Comparison of ENCODE assay signal across 18 cellular contexts in the genomic region with DNA sequence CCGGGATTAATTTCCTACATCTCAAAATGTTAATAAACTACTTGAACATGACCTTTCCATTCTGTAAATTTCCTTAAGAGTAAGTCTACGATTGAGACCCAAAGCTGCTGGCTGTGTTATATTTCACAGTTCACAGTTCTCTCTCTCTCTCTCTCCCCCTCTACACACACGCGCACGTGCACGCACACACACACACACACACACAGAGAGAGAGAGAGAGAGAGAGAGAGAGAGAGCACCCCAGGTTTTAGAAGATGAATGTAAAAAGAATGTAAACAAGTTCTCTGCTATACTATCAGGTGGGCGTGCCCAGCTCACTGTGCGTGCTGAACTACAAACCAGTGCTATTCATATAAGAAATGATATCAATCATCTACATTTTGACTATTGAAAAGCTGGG. TPM values are rescaled to one million over a fixed set of nuclear protein-coding genes. Genes with fewer than 3 reads are reported as not detected.
A peak's percentile ranks its signal among the peaks of the same experiment; 100 is the strongest.
DNase-seq lines count a peak whose midpoint lies in the region; ATAC-seq, FAIRE-seq and TF ChIP-seq lines count a peak whose summit lies in the region.
"Had no signal": no experiment of that assay in that cellular context is flagged by ENCODE, and none has a peak within 500 bp of the region (broad histone marks: within the 10 kb centered on the region; RNA-seq: fewer than 3 reads in every experiment).

No MANE protein-coding gene starts in this region.

- H2AFZ ChIP-seq in H1 (ENCODE audit: low read length): no peak overlapping the region
- H2AFZ ChIP-seq in neural progenitor cell (replicated peaks): no peak overlapping the region

- H2BK5ac ChIP-seq in H1 (ENCODE audit: low read depth, low read length): peak overlapping the region; percentile 41; the same call in 1 of the 2 replicates

- H3K4me1 ChIP-seq in Caco-2: peaks cover 17% of the 10 kb centered on the region
- peaks cover 51% of the 10 kb centered on the region for H3K4me1 ChIP-seq in HUES64 (ENCODE audit: insufficient read depth, low read length)
- H3K4me1 ChIP-seq in H1 (replicated peaks in 1 of 4; ENCODE audit: control insufficient read depth in 3 of 4, insufficient read depth in 4 of 4, low read length in 3 of 4): peaks cover 0 to 18% (median 1%) of the 10 kb centered on the region in 4 experiments; a peak in 3 of 7 replicates
- peaks cover 41% of the 10 kb centered on the region for H3K4me1 ChIP-seq in neural progenitor cell
- peaks cover 13 to 18% of the 10 kb centered on the region in 2 donors for H3K4me1 ChIP-seq in gastrocnemius medialis

- H4K5ac ChIP-seq in H1 (ENCODE audit: insufficient read length, low read depth, low read length): no peak overlapping the region

- H2BK120ac ChIP-seq in H1 (replicated peaks; ENCODE audit: low read depth, low read length): no peak overlapping the region

- H3K9ac ChIP-seq in HUES64 (ENCODE audit: low read depth, low read length): 0 out of 2 replicates have a peak overlapping the region, but pooled peaks have one; percentile 14
- no peak overlapping the region for H3K9ac ChIP-seq in H1 (replicated peaks in 1 of 4; ENCODE audit: extremely low read depth in 1 of 4, low read depth in 3 of 4, low read length in 3 of 4)
- H3K9ac ChIP-seq in neural progenitor cell: no peak overlapping the region

- H2BK12ac ChIP-seq in H1 (ENCODE audit: low read depth, low read length): no peak overlapping the region; the same call in 1 of the 2 replicates

- no peak for FAIRE-seq in H1 (lab: Jason Lieb, UNC)
- FAIRE-seq: GM12891, islet of Langerhans, pancreas, TTC549 had no signal

- H3K4me1 Mint-ChIP-seq in Caco-2 (ENCODE audit: low read depth, unreplicated experiment) (peaks cover 20% of the 10 kb centered on the region), neural progenitor cell (peaks cover 32% of the 10 kb centered on the region)

- H3K27ac ChIP-seq in HUES64 (ENCODE audit: low read depth, low read length): peak overlapping the region; percentile 53
- H3K27ac ChIP-seq in H1 (ENCODE audit: low read depth, low read length): no peak overlapping the region
- no peak overlapping the region for H3K27ac ChIP-seq in neural progenitor cell
- no peak overlapping the region for H3K27ac ChIP-seq in gastrocnemius medialis
- H3K27ac ChIP-seq: foreskin keratinocyte, pancreas had no signal

- no peak overlapping the region for H3K4ac ChIP-seq in H1 (replicated peaks; ENCODE audit: insufficient read length, low read depth, low read length)

- H3K27me3 Mint-ChIP-seq in Caco-2 (ENCODE audit: insufficient read depth, unreplicated experiment) (no peaks in the 10 kb centered on the region), neural progenitor cell (ENCODE audit: insufficient read depth, low read depth) (peaks cover 14% of the 10 kb centered on the region)

- 14% methylated on average over 4 of the region's 8 CpGs for whole genome bisulfite sequencing in HUES64
- WGBS in H1 (ENCODE audit: extremely low coverage in 1 of 2, insufficient coverage in 1 of 2, insufficient read length in 1 of 2, insufficient replicate concordance in 2 of 2, low coverage in 1 of 2, low lambda C conversion rate in 2 of 2, missing lambda C conversion rate in 1 of 2), 2 experiments: 13% methylated on average over 4 of the region's 8 CpGs; no CpG with 5 or more reads in 1 of the 2 experiments

- H3K9me3 ChIP-seq in Caco-2 (no peaks in the 10 kb centered on the region), HUES64 (ENCODE audit: insufficient read depth, low read depth, low read length) (no peaks in the 10 kb centered on the region), H1 (ENCODE audit: insufficient read depth in 2 of 2, low read depth in 1 of 2, low read length in 1 of 2) (no peaks in the 10 kb centered on the region), neural progenitor cell (ENCODE audit: low read depth) (no peaks in the 10 kb centered on the region), gastrocnemius medialis (no peaks in the 10 kb centered on the region)
- H3K9me3 ChIP-seq: pancreas had no signal

- POLR2A ChIA-PET in Caco-2 (lab: Charles Lee) (no interaction called here), H1 (lab: Charles Lee; ENCODE audit: partially characterized antibody) (interaction anchor here (0.7 to 4.6 kb wide), 9 partner anchors 9 to 749 kb away, joined by 3 to 43 read pairs (median 6); no protein-coding TSS in a partner anchor)

- H3K27ac Mint-ChIP-seq in Caco-2 (ENCODE audit: unreplicated experiment) (peak overlapping the region; percentile 51), neural progenitor cell (no peak overlapping the region)
- H3K27ac Mint-ChIP-seq: activated CD4-positive, alpha-beta memory T cell treated with anti-CD3 and anti-CD28 coated beads for 36 hours; activated T-cell treated with anti-CD3 and anti-CD28 coated beads, Interleukin-2, amount 50 U/mL, for 72 hours; CD14-positive monocyte had no signal

- no peak overlapping the region for H4K91ac ChIP-seq in H1 (replicated peaks; ENCODE audit: insufficient read length, low read length)

- peaks cover 22% of the 10 kb centered on the region for H3K23me2 ChIP-seq in H1 (ENCODE audit: low read depth, low read length)

- H3K4me3 Mint-ChIP-seq in Caco-2 (ENCODE audit: unreplicated experiment): peak overlapping the region; percentile 90
- peak overlapping the region; percentile 69 for H3K4me3 Mint-ChIP-seq in neural progenitor cell
- H3K4me3 Mint-ChIP-seq: activated CD4-positive, alpha-beta memory T cell treated with anti-CD3 and anti-CD28 coated beads for 36 hours; activated T-cell treated with anti-CD3 and anti-CD28 coated beads, Interleukin-2, amount 50 U/mL, for 72 hours had no signal

- no TSS peak for BruUV-seq in Caco-2 (replicated peaks; lab: Mats Ljungman, UMichigan)

- TF ChIP-seq POLR2A in H1 (IDR thresholded peaks at IDR 0.05; ENCODE audit: control extremely low read depth in 1 of 2, low read depth in 2 of 2, low read length in 2 of 2): no peak
- TF ChIP-seq POLR2A in gastrocnemius medialis (IDR thresholded peaks at IDR 0.05): no peak

- H3K4me2 ChIP-seq in H1 (ENCODE audit: insufficient read depth in 1 of 2, low read depth in 2 of 2, low read length in 2 of 2) (peak overlapping the region; percentile 56 to 91), neural progenitor cell (peak overlapping the region; percentile 99)

- in situ Hi-C loops in gastrocnemius medialis (cut with MboI; ENCODE audit: low sequenced_read_pairs in 4 of 4): loop anchor here in 1 of 4 donors (25.0 kb wide), 1 partner anchor 840 kb away; no protein-coding TSS in a partner anchor

- no peaks in the 10 kb centered on the region for H3K9me3 Mint-ChIP-seq in Caco-2 (ENCODE audit: unreplicated experiment)
- no peaks in the 10 kb centered on the region for H3K9me3 Mint-ChIP-seq in neural progenitor cell
- H3K9me3 Mint-ChIP-seq: activated CD4-positive, alpha-beta memory T cell treated with anti-CD3 and anti-CD28 coated beads for 36 hours; activated T-cell treated with anti-CD3 and anti-CD28 coated beads, Interleukin-2, amount 50 U/mL, for 72 hours had no signal

- no peak overlapping the region for H4K8ac ChIP-seq in H1 (ENCODE audit: extremely low read depth, insufficient read depth, low read length)

- no peaks in the 10 kb centered on the region for H3K79me1 ChIP-seq in H1 (ENCODE audit: low read depth, low read length)

- 0 out of 2 replicates have a peak overlapping the region, but pooled peaks have one; percentile 36 for H3K18ac ChIP-seq in H1 (ENCODE audit: extremely low read depth, low read length)

- H3K36me3 Mint-ChIP-seq in Caco-2 (ENCODE audit: insufficient read depth, unreplicated experiment): no peaks in the 10 kb centered on the region
- H3K36me3 Mint-ChIP-seq in neural progenitor cell: no peaks in the 10 kb centered on the region
- H3K36me3 Mint-ChIP-seq: activated CD4-positive, alpha-beta memory T cell treated with anti-CD3 and anti-CD28 coated beads for 36 hours; CD14-positive monocyte had no signal

- H3K4me3 ChIP-seq in Caco-2 (ENCODE audit: low read depth, low read length) (no peak overlapping the region), HUES64 (ENCODE audit: low read length) (peak overlapping the region; percentile 74), H1 (ENCODE audit: extremely low read depth in 1 of 4, insufficient read depth in 2 of 4, low read depth in 3 of 4, low read length in 4 of 4) (peak overlapping the region; percentile 6 to 95 (median 17); a peak in 7 of 8 replicates), neural progenitor cell (peak overlapping the region; percentile 33), gastrocnemius medialis (no peak overlapping the region)
- H3K4me3 ChIP-seq: pancreas had no signal

- H2BK15ac ChIP-seq in H1 (ENCODE audit: low read length): no peak overlapping the region

- no peak overlapping the region for H3K14ac ChIP-seq in H1 (ENCODE audit: insufficient read length)

- no peak for TF ChIP-seq RAD21 in H1 (IDR thresholded peaks at IDR 0.05 in 1 of 2, conservative IDR thresholded peaks at IDR 0.05 in 1 of 2; ENCODE audit: low read depth in 2 of 2, low read length in 2 of 2)

- H4K20me1 ChIP-seq in H1 (replicated peaks in 1 of 2; ENCODE audit: control insufficient read depth in 1 of 2, insufficient read depth in 2 of 2, low read length in 2 of 2): no peaks in the 10 kb centered on the region
- H4K20me1 ChIP-seq in neural progenitor cell (ENCODE audit: low read depth): no peaks in the 10 kb centered on the region

- CTCF ChIA-PET in Caco-2 (lab: Charles Lee) (interaction anchor here (0.7 to 1.8 kb wide), 2 partner anchors 411 to 641 kb away, joined by 3 to 6 read pairs; a partner anchor contains a TSS), H1 (lab: Charles Lee; ENCODE audit: partially characterized antibody) (interaction anchor here (0.6 to 3.6 kb wide), 12 partner anchors 9 to 1633 kb away, joined by 3 to 34 read pairs (median 4); no protein-coding TSS in a partner anchor)

- H3K79me2 ChIP-seq in H1 (ENCODE audit: control insufficient read depth in 1 of 2, insufficient read depth in 2 of 2, low read length in 2 of 2): peaks cover 5 to 54% of the 10 kb centered on the region in 2 experiments; a peak in 3 of 4 replicates
- peaks cover 20% of the 10 kb centered on the region for H3K79me2 ChIP-seq in neural progenitor cell (ENCODE audit: low read depth)

- H3K27me3 ChIP-seq in Caco-2 (replicated peaks; ENCODE audit: control insufficient read depth, insufficient read depth, low read length) (no peaks in the 10 kb centered on the region), HUES64 (ENCODE audit: insufficient read depth, low read length) (peaks cover 28% of the 10 kb centered on the region), H1 (replicated peaks in 1 of 4; ENCODE audit: control insufficient read depth in 3 of 4, extremely low read depth in 1 of 4, insufficient read depth in 3 of 4, low read length in 3 of 4) (peaks cover 3 to 18% (median 12%) of the 10 kb centered on the region in 4 experiments; a peak in 6 of 7 replicates), neural progenitor cell (peaks cover 28% of the 10 kb centered on the region), gastrocnemius medialis (peaks cover 0 to 32% (median 17%) of the 10 kb centered on the region in 3 donors)

- TF ChIP-seq EP300 in H1 (IDR thresholded peaks at IDR 0.05; ENCODE audit: borderline replicate concordance in 1 of 2, low read depth in 2 of 2, low read length in 2 of 2): no peak

- H3K56ac ChIP-seq in H1 (replicated peaks; ENCODE audit: insufficient read length, low read depth, low read length): no peak overlapping the region

- DNase-seq in Caco-2: no peak
- no peak for DNase-seq in H1 (ENCODE audit: low read depth in 1 of 2, low spot score in 2 of 2)
- DNase-seq in neural progenitor cell (ENCODE audit: low spot score): no peak
- DNase-seq in gastrocnemius medialis: no peak
- no peak for DNase-seq in AML-193 (lab: John Stamatoyannopoulos, UW)
- DNase-seq in nucleus accumbens (lab: John Stamatoyannopoulos, UW): no peak
- no peak for DNase-seq in stimulated activated CD4-positive, alpha-beta T cell treated with anti-CD3 and anti-CD28 coated beads, Interleukin-4, amount 100 ng/mL, for 1 hour
- DNase-seq: activated CD4-positive, alpha-beta memory T cell treated with anti-CD3 and anti-CD28 coated beads for 36 hours; activated T-cell treated with anti-CD3 and anti-CD28 coated beads, Interleukin-2, amount 50 U/mL, for 72 hours; foreskin keratinocyte; midbrain; NCI-H2029; pancreas had no signal

- no peak overlapping the region for H2AK5ac ChIP-seq in H1 (ENCODE audit: low read depth, low read length)

- H3F3A ChIP-seq in neural progenitor cell (ENCODE audit: low read depth): peaks cover 32% of the 10 kb centered on the region

- no peak overlapping the region for H2BK20ac ChIP-seq in H1 (ENCODE audit: low read length)

- no peak for ATAC-seq in gastrocnemius medialis
- ATAC-seq: activated T-cell treated with anti-CD3 and anti-CD28 coated beads, Interleukin-2, amount 50 U/mL, for 72 hours; foreskin keratinocyte; pancreas had no signal

- H3K36me3 ChIP-seq in Caco-2 (ENCODE audit: control insufficient read depth, insufficient read depth, low read length): no peaks in the 10 kb centered on the region
- H3K36me3 ChIP-seq in HUES64 (ENCODE audit: insufficient read depth, low read length): no peaks in the 10 kb centered on the region
- H3K36me3 ChIP-seq in H1 (ENCODE audit: control insufficient read depth in 2 of 4, insufficient read depth in 4 of 4, low read length in 3 of 4): no peaks in the 10 kb centered on the region
- H3K36me3 ChIP-seq in neural progenitor cell: no peaks in the 10 kb centered on the region
- no peaks in the 10 kb centered on the region for H3K36me3 ChIP-seq in gastrocnemius medialis
- H3K36me3 ChIP-seq: pancreas had no signal

- intact Hi-C loops in Caco-2 (cut with micrococcal nuclease; ENCODE audit: unreplicated experiment) (loop anchor here (5.0 to 10.0 kb wide), 6 partner anchors 172 to 1325 kb away; no protein-coding TSS in a partner anchor), gastrocnemius medialis (cut with DNase I; ENCODE audit: low total_unique reads) (loop anchor here (5.0 kb wide), 1 partner anchor 1635 kb away; no protein-coding TSS in a partner anchor)

- TF ChIP-seq CTCF in Caco-2 (IDR thresholded peaks at IDR 0.05; ENCODE audit: insufficient read depth in 1 of 2, low read depth in 1 of 2, low read length in 1 of 2, severe bottlenecking in 1 of 2, unreplicated experiment in 1 of 2) (no peak), H1 (IDR thresholded peaks at IDR 0.05; ENCODE audit: control extremely low read depth in 1 of 3, insufficient read depth in 1 of 3, low read depth in 1 of 3, low read length in 3 of 3) (no peak), neural progenitor cell (IDR thresholded peaks at IDR 0.05) (no peak), gastrocnemius medialis (IDR thresholded peaks at IDR 0.05 in 4 of 5, conservative IDR thresholded peaks at IDR 0.05 in 1 of 5) (no peak)

- no peak overlapping the region for H3K23ac ChIP-seq in H1 (ENCODE audit: insufficient read length)

RNA-seq across cellular contexts. Expression of a gene that starts 3.3 kb away (rescaled TPM):
- 7.2 and 8.5 TPM in 2 replicates for total RNA-seq in Caco-2 (2022)
- 1.00 TPM for polyA plus RNA-seq in HUES64 (2013, experiment 1 of 2)
- polyA plus RNA-seq in HUES64 (2013, experiment 2 of 2): 1.2 TPM
- total RNA-seq in H1 (2021; fragmentation: NEBNext Ultra II Directional; extraction: Animal tissue kit (Norgen Biotek cat#: 25700)): 5.4 and 6.0 TPM in 2 replicates
- polyA plus RNA-seq in H1 (2011; rRNA removed): 1.5 and 2.4 TPM in 2 replicates
- polyA plus RNA-seq in H1 (2011; cell fraction: cytosol; rRNA removed): 2.4 TPM
- polyA plus RNA-seq in H1 (2011; cell fraction: nucleus; rRNA removed): 2.4 TPM
- 3.5 to 5.7 TPM (median 4.2 TPM) in 4 replicates for polyA plus RNA-seq in H1 (2012, experiment 1 of 2)
- polyA plus RNA-seq in H1 (2012, experiment 2 of 2): 1.4 TPM
- 4.3 TPM for polyA plus RNA-seq in H1 (2013, experiment 1 of 2)
- polyA plus RNA-seq in H1 (2013, experiment 2 of 2): 4.9 TPM
- polyA minus RNA-seq in H1 (2011; rRNA and poly(A)+ RNA removed): 4.7 and 5.4 TPM in 2 replicates
- polyA minus RNA-seq in H1 (2011; cell fraction: cytosol; rRNA and poly(A)+ RNA removed): 3.2 TPM
- 7.3 TPM for polyA minus RNA-seq in H1 (2011; cell fraction: nucleus; rRNA and poly(A)+ RNA removed)
- total RNA-seq in neural progenitor cell (ENCODE audit: low replicate concordance): 1.6 and 2.1 TPM in 2 replicates
- under 1 TPM in 1 of 4 donors, not detected in 3; 0.09 TPM for total RNA-seq in gastrocnemius medialis
- total RNA-seq: activated CD4-positive, alpha-beta memory T cell treated with anti-CD3 and anti-CD28 coated beads for 36 hours; activated T-cell treated with anti-CD3 and anti-CD28 coated beads, Interleukin-2, amount 50 U/mL, for 72 hours had no signal
- polyA plus RNA-seq: CD14-positive monocyte had no signal

Comparison
In these comparisons a context has a peak if more than half of its experiments do, and no peak if none do; other contexts are left out.
1. H3K4me3 ChIP-seq: peak in HUES64 (single experiment), H1 (4 of 4) and neural progenitor cell (single experiment); none in Caco-2 (single experiment) and gastrocnemius medialis (0 of 4).